In the genomic region with DNA sequence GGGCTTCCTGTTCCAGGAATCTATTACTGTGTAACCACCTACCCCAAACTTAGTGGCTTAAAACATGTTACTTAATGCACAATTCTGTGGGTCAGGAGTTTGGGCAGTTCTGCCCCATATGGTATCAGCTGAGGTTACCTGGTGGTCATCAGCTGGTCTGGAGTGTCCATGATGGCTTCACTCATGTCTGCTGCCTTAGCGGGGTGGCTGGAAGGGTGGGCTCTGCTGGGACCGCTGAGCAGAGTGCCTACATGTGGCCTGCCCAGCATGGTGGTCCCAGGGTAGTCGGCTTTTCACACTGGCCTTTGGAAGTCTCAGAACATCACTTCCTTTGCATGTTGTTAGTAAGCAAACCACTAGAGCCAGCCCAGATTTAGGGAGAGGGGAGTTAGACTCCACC, we compare ENCODE assay signal across 16 cellular contexts. TPM values are rescaled to one million over a fixed set of nuclear protein-coding genes. Genes with fewer than 3 reads are reported as not detected.
DNase-seq lines count a peak whose midpoint lies in the region; ATAC-seq and TF ChIP-seq lines count a peak whose summit lies in the region.
"Had no signal": no experiment of that assay in that cellular context is flagged by ENCODE, and none has a peak within 500 bp of the region (broad histone marks: within the 10 kb centered on the region; RNA-seq: fewer than 3 reads in every experiment).

No MANE protein-coding gene starts in this region.

- no peak overlapping the region for H3K9ac ChIP-seq in fibroblast of lung (ENCODE audit: insufficient read depth, low read length)

- peak overlapping the region; percentile 84 for H3K27ac Mint-ChIP-seq in activated CD4-positive, alpha-beta T cell treated with anti-CD3 and anti-CD28 coated beads, Interleukin-2, amount 10 ng/mL, durations not matched to agents 7 days and 5 days

- no peak overlapping the region for H3K4me3 Mint-ChIP-seq in activated CD4-positive, alpha-beta T cell treated with anti-CD3 and anti-CD28 coated beads, Interleukin-2, amount 10 ng/mL, durations not matched to agents 7 days and 5 days

- no peaks in the 10 kb centered on the region for H3K9me2 ChIP-seq in PC-9 (ENCODE audit: insufficient read depth)

- peaks cover 11% of the 10 kb centered on the region for H3K36me3 Mint-ChIP-seq in activated CD4-positive, alpha-beta T cell treated with anti-CD3 and anti-CD28 coated beads, Interleukin-2, amount 10 ng/mL, durations not matched to agents 7 days and 5 days (ENCODE audit: low read depth)

- H3K27me3 ChIP-seq in PC-9 (ENCODE audit: insufficient read depth, low read depth), result no peaks in the 10 kb centered on the region
- no peaks in the 10 kb centered on the region for H3K27me3 ChIP-seq in fibroblast of lung (ENCODE audit: control insufficient read depth, insufficient read depth, low read length)
- no peaks in the 10 kb centered on the region for H3K27me3 ChIP-seq in stomach
- H3K27me3 ChIP-seq in MG63, result no peaks in the 10 kb centered on the region
- H3K27me3 ChIP-seq: heart right ventricle had no signal

- H3K27ac ChIP-seq in PC-9 (no peak overlapping the region), fibroblast of lung (ENCODE audit: insufficient read depth, low read length) (peak overlapping the region; percentile 8), stomach (peak overlapping the region in 3 of 5 donors; percentile 0 to 69 (median 56))
- H3K27ac ChIP-seq: psoas muscle had no signal

- H3K4me2 ChIP-seq in PC-9 (peak overlapping the region; percentile 35; the same call in 1 of the 2 replicates), fibroblast of lung (ENCODE audit: extremely low read depth, insufficient read depth, low read length) (no peak overlapping the region)

- no peak for TF ChIP-seq POLR2A in stomach (IDR thresholded peaks at IDR 0.05)

- intact Hi-C loops in PC-9 (cut with micrococcal nuclease; ENCODE audit: unreplicated experiment), result no loop called here
- intact Hi-C loops in stomach (cut with DNase I; ENCODE audit: low total_unique reads), result no loop called here

- H3K36me3 ChIP-seq in PC-9 (ENCODE audit: low read depth) (no peaks in the 10 kb centered on the region), fibroblast of lung (ENCODE audit: control insufficient read depth, insufficient read depth, low read length) (no peaks in the 10 kb centered on the region), stomach (no peaks in the 10 kb centered on the region), MG63 (no peaks in the 10 kb centered on the region)
- H3K36me3 ChIP-seq: heart right ventricle, thoracic aorta had no signal

- H3K79me2 ChIP-seq in PC-9 (ENCODE audit: low read depth) (no peaks in the 10 kb centered on the region), fibroblast of lung (ENCODE audit: control insufficient read depth, insufficient read depth, low read length) (peaks cover 1% of the 10 kb centered on the region)

- H2AFZ ChIP-seq in PC-9, result no peak overlapping the region
- no peak overlapping the region for H2AFZ ChIP-seq in fibroblast of lung (ENCODE audit: low read length)

- H3K4me3 ChIP-seq in PC-9, result no peak overlapping the region
- no peak overlapping the region for H3K4me3 ChIP-seq in fibroblast of lung (replicated peaks in 1 of 4; ENCODE audit: control extremely low read depth in 1 of 4, insufficient read depth in 1 of 4, low read depth in 3 of 4, low read length in 4 of 4)
- H3K4me3 ChIP-seq in stomach, result no peak overlapping the region
- no peak overlapping the region for H3K4me3 ChIP-seq in MG63
- H3K4me3 ChIP-seq: heart right ventricle, psoas muscle, thoracic aorta had no signal

- H3K4me1 Mint-ChIP-seq in activated CD4-positive, alpha-beta T cell treated with anti-CD3 and anti-CD28 coated beads, Interleukin-2, amount 10 ng/mL, durations not matched to agents 7 days and 5 days, result peaks cover 44% of the 10 kb centered on the region

- no peak for TF ChIP-seq EP300 in stomach (IDR thresholded peaks at IDR 0.05)

- TF ChIP-seq CTCF in PC-9 (conservative IDR thresholded peaks at IDR 0.05) (no peak), fibroblast of lung (conservative IDR thresholded peaks at IDR 0.05 in 1 of 2, IDR thresholded peaks at IDR 0.05 in 1 of 2; ENCODE audit: low read depth in 1 of 2, low read length in 2 of 2) (no peak), stomach (IDR thresholded peaks at IDR 0.05) (no peak)

- H3K9me3 ChIP-seq in PC-9 (ENCODE audit: insufficient read depth, low read depth), result no peaks in the 10 kb centered on the region
- H3K9me3 ChIP-seq in fibroblast of lung (ENCODE audit: control insufficient read depth, insufficient read depth, low read depth, low read length), result no peaks in the 10 kb centered on the region
- H3K9me3 ChIP-seq in stomach, result peaks cover 0 to under 1% (median 0%) of the 10 kb centered on the region in 4 donors
- no peaks in the 10 kb centered on the region for H3K9me3 ChIP-seq in MG63
- H3K9me3 ChIP-seq: psoas muscle, thoracic aorta had no signal

- POLR2A ChIA-PET in activated CD4-positive, alpha-beta T cell treated with anti-CD3 and anti-CD28 coated beads, Interleukin-2, amount 10 ng/mL, durations not matched to agents 7 days and 5 days (lab: Charles Lee), result no interaction called here
- POLR2A ChIA-PET in PC-9 (lab: Charles Lee; ENCODE audit: unreplicated experiment), result no interaction called here

- CTCF ChIA-PET in activated CD4-positive, alpha-beta T cell treated with anti-CD3 and anti-CD28 coated beads, Interleukin-2, amount 10 ng/mL, durations not matched to agents 7 days and 5 days (lab: Charles Lee), result interaction anchor here (1.1 kb wide), 1 partner anchor 15 kb away, joined by 3 read pairs; no protein-coding TSS in a partner anchor
- CTCF ChIA-PET in PC-9 (lab: Charles Lee), result no interaction called here

- peaks cover 12% of the 10 kb centered on the region; the same call in 1 of the 2 replicates for H3K4me1 ChIP-seq in PC-9 (replicated peaks; ENCODE audit: insufficient read depth)
- H3K4me1 ChIP-seq in fibroblast of lung (ENCODE audit: control insufficient read depth, extremely low read depth, insufficient read depth, low read length), result peaks cover 11% of the 10 kb centered on the region
- peaks cover 14 to 55% (median 42%) of the 10 kb centered on the region in 4 donors for H3K4me1 ChIP-seq in stomach
- H3K4me1 ChIP-seq: psoas muscle had no signal

- WGBS in stomach, 5 donors, result 87 to 98% (median 92%) methylated on average over 3 of the region's 3 CpGs

- H3K9me3 Mint-ChIP-seq in activated CD4-positive, alpha-beta T cell treated with anti-CD3 and anti-CD28 coated beads, Interleukin-2, amount 10 ng/mL, durations not matched to agents 7 days and 5 days, result peaks cover 9% of the 10 kb centered on the region

- no peak for ATAC-seq in HG03521 (IDR thresholded peaks at IDR 0.05; ENCODE audit: unreplicated experiment)
- ATAC-seq: psoas muscle had no signal

- H3F3A ChIP-seq in PC-9 (ENCODE audit: insufficient read depth, low read depth), result no peaks in the 10 kb centered on the region

- H4K20me1 ChIP-seq in PC-9 (ENCODE audit: insufficient read depth) (no peaks in the 10 kb centered on the region), fibroblast of lung (ENCODE audit: control insufficient read depth, extremely low read depth, insufficient read depth, low read length) (no peaks in the 10 kb centered on the region)

- no peaks in the 10 kb centered on the region for H3K27me3 Mint-ChIP-seq in activated CD4-positive, alpha-beta T cell treated with anti-CD3 and anti-CD28 coated beads, Interleukin-2, amount 10 ng/mL, durations not matched to agents 7 days and 5 days

- no peak for DNase-seq in activated CD4-positive, alpha-beta T cell treated with anti-CD3 and anti-CD28 coated beads, Interleukin-2, amount 10 ng/mL, durations not matched to agents 7 days and 5 days
- DNase-seq in activated CD4-positive, alpha-beta T cell treated with anti-CD3 and anti-CD28 coated beads, Interleukin-2, amount 50 U/mL, for 48 hours, result no peak
- DNase-seq in PC-9, result no peak
- no peak for DNase-seq in fibroblast of lung (ENCODE audit: low read depth in 2 of 2)
- no peak for DNase-seq in stomach
- DNase-seq in NCI-H82 (lab: John Stamatoyannopoulos, UW), result no peak
- DNase-seq in MG63, result no peak
- DNase-seq: ACHN, COR-L47, cortex of kidney, heart right ventricle, NCI-H2107, psoas muscle, RPMI8226 had no signal

- no TSS peak for BruUV-seq in PC-9 (replicated peaks; lab: Mats Ljungman, UMichigan)

RNA-seq across cellular contexts. Expression of a gene that starts 53.9 kb away (rescaled TPM):
- 1 to 10 TPM; 2.5 to 3.6 TPM for total RNA-seq in activated CD4-positive, alpha-beta T cell treated with anti-CD3 and anti-CD28 coated beads, Interleukin-2, amount 10 ng/mL, durations not matched to agents 7 days and 5 days
- total RNA-seq in PC-9 (2021) (7.9 and 10.0 TPM in 2 replicates), fibroblast of lung (28.5 and 29.2 TPM in 2 replicates), stomach (10 to 100 TPM in 4 of 5 donors, 1 to 10 TPM in 1; 6.4 to 48.3 (median 24.0) TPM)
- polyA plus RNA-seq in fibroblast of lung (15.5 and 17.5 TPM in 2 replicates), stomach (10 to 100 TPM in 1 of 3 donors, 1 to 10 TPM in 2; 3.0 to 10.4 (median 4.7) TPM)
- polyA plus RNA-seq in fibroblast of lung (2012), result 4.4 and 6.1 TPM in 2 replicates
- 3.6 and 16.3 TPM in 2 replicates for polyA minus RNA-seq in fibroblast of lung (ENCODE audit: low replicate concordance)
- total RNA-seq in MG63 (2014; rRNA removed; shearing (Covaris generic); ENCODE audit: low replicate concordance), result 0.69 and 0.72 TPM in 2 replicates
